11 cellular contexts compared by ENCODE assay signal in genomic region chr11:952406-953385, GRCh38. TPM values are rescaled to one million over a fixed set of nuclear protein-coding genes. Genes with fewer than 3 reads are reported as not detected.
DNase-seq lines count a peak whose midpoint lies in the region; ATAC-seq and TF ChIP-seq lines count a peak whose summit lies in the region.
"Had no signal": no experiment of that assay in that cellular context is flagged by ENCODE, and none has a peak within 500 bp of the region (broad histone marks: within the 10 kb centered on the region; RNA-seq: fewer than 3 reads in every experiment).

No MANE protein-coding gene starts in this region.

- H3K27ac ChIP-seq in cardiac muscle cell (peak overlapping the region; percentile 76), right atrium auricular region (no peak overlapping the region), lung (ENCODE audit: low read depth in 1 of 2, low read length in 1 of 2) (peak overlapping the region in 1 of 2 donors; percentile 71), upper lobe of right lung (no peak overlapping the region), sigmoid colon (peak overlapping the region in 1 of 4 donors; percentile 12)

- TF ChIP-seq EP300 in sigmoid colon (IDR thresholded peaks at IDR 0.05): no peak

- intact Hi-C loops in upper lobe of right lung (cut with DNase I) (no loop called here), sigmoid colon (cut with DNase I) (no loop called here)

- peaks cover 28 to 37% of the 10 kb centered on the region in 2 donors for H3K4me1 Mint-ChIP-seq in effector memory CD8-positive, alpha-beta T cell (ENCODE audit: low read depth in 2 of 2)

- no peaks in the 10 kb centered on the region for H3K9me3 ChIP-seq in cardiac muscle cell (ENCODE audit: low read depth)
- H3K9me3 ChIP-seq in right atrium auricular region: peaks cover 0 to 9% of the 10 kb centered on the region in 2 donors
- H3K9me3 ChIP-seq in lung (ENCODE audit: control insufficient read depth in 2 of 2, insufficient read depth in 1 of 2, low read length in 1 of 2): no peaks in the 10 kb centered on the region
- H3K9me3 ChIP-seq in upper lobe of right lung: no peaks in the 10 kb centered on the region
- H3K9me3 ChIP-seq in sigmoid colon: peaks cover 0 to 2% (median 0%) of the 10 kb centered on the region in 4 donors

- H3K27ac Mint-ChIP-seq in effector memory CD8-positive, alpha-beta T cell: peak overlapping the region; percentile 47 to 55

- H3K4me3 Mint-ChIP-seq in effector memory CD8-positive, alpha-beta T cell: no peak overlapping the region

- H3K36me3 ChIP-seq in cardiac muscle cell: no peaks in the 10 kb centered on the region
- H3K36me3 ChIP-seq in right atrium auricular region: peaks cover 8% of the 10 kb centered on the region
- peaks cover under 1 to 1% of the 10 kb centered on the region in 2 donors for H3K36me3 ChIP-seq in lung (ENCODE audit: control insufficient read depth in 2 of 2, insufficient read depth in 2 of 2, low read length in 2 of 2)
- H3K36me3 ChIP-seq in upper lobe of right lung: peaks cover 5% of the 10 kb centered on the region
- no peaks in the 10 kb centered on the region for H3K36me3 ChIP-seq in sigmoid colon

- H3K9me3 Mint-ChIP-seq in effector memory CD8-positive, alpha-beta T cell: peaks cover 0 to 2% of the 10 kb centered on the region in 2 donors

- no peak for TF ChIP-seq CTCF in cardiac muscle cell (IDR thresholded peaks at IDR 0.05; ENCODE audit: low read depth, low read length)
- no peak for TF ChIP-seq CTCF in right atrium auricular region (IDR thresholded peaks at IDR 0.05)
- TF ChIP-seq CTCF in lung (IDR thresholded peaks at IDR 0.05; ENCODE audit: control extremely low read depth, extremely low read depth): no peak
- TF ChIP-seq CTCF in upper lobe of right lung (IDR thresholded peaks at IDR 0.05): no peak
- no peak for TF ChIP-seq CTCF in sigmoid colon (IDR thresholded peaks at IDR 0.05)

- H3K4me3 ChIP-seq in cardiac muscle cell (no peak overlapping the region), right atrium auricular region (no peak overlapping the region), lung (no peak overlapping the region), upper lobe of right lung (no peak overlapping the region), sigmoid colon (no peak overlapping the region)
- H3K4me3 ChIP-seq: GM12878 had no signal

- ATAC-seq in effector memory CD8-positive, alpha-beta T cell (replicated peaks): no peak
- peak; percentile 81 for ATAC-seq in lung (ENCODE audit: insufficient read depth, low FRiP score)
- peak; percentile 95 for ATAC-seq in upper lobe of right lung
- ATAC-seq: GM12878 had no signal

- no peak for TF ChIP-seq POLR2A in sigmoid colon (IDR thresholded peaks at IDR 0.05)

- DNase-seq in cardiac muscle cell (ENCODE audit: low read depth in 1 of 2, low spot score in 1 of 2) (peak; percentile 38 to 63), right atrium auricular region (ENCODE audit: low spot score) (no peak), lung (ENCODE audit: low spot score) (peak; percentile 77), upper lobe of right lung (no peak), HCEC 1CT (no peak), NCI-H82 treated with DMSO at 0.1 percent for 48 hours (lab: John Stamatoyannopoulos, UW; ENCODE audit: unreplicated experiment) (no peak), sigmoid colon (no peak)
- no peak for DNase-seq in effector memory CD8-positive, alpha-beta T cell
- DNase-seq: activated CD4-positive, alpha-beta T cell treated with anti-CD3 and anti-CD28 coated beads, Interleukin-2, amount 50 U/mL, for 4 hours; NCI-H1105 treated with DMSO at 0.1 percent for 48 hours had no signal

- H3K36me3 Mint-ChIP-seq in effector memory CD8-positive, alpha-beta T cell (ENCODE audit: insufficient read depth): peaks cover 9% of the 10 kb centered on the region

- H3K4me1 ChIP-seq in cardiac muscle cell (ENCODE audit: low read depth) (peaks cover 9% of the 10 kb centered on the region), right atrium auricular region (peaks cover 0 to 26% of the 10 kb centered on the region in 2 donors), lung (ENCODE audit: control insufficient read depth in 2 of 2, insufficient read depth in 2 of 2, low read length in 2 of 2) (peaks cover 0 to 15% of the 10 kb centered on the region in 2 donors), upper lobe of right lung (peaks cover 11% of the 10 kb centered on the region), sigmoid colon (peaks cover 0 to 31% (median 15%) of the 10 kb centered on the region in 4 donors)

- WGBS in lung, 2 donors: 70 to 89% methylated on average over 18 of the region's 18 CpGs
- WGBS in sigmoid colon, 2 donors: 25 to 71% methylated on average over 18 of the region's 18 CpGs

- H3K27me3 Mint-ChIP-seq in effector memory CD8-positive, alpha-beta T cell: no peaks in the 10 kb centered on the region

- H3K27me3 ChIP-seq in cardiac muscle cell (no peaks in the 10 kb centered on the region), right atrium auricular region (no peaks in the 10 kb centered on the region), lung (ENCODE audit: control insufficient read depth, insufficient read depth) (no peaks in the 10 kb centered on the region), upper lobe of right lung (no peaks in the 10 kb centered on the region), sigmoid colon (no peaks in the 10 kb centered on the region)

RNA-seq across cellular contexts. Expression of gene AP2A2, which starts 27.0 kb away (rescaled TPM):
- 54.7 and 77.6 TPM in 2 replicates for total RNA-seq in cardiac muscle cell
- polyA plus RNA-seq in cardiac muscle cell: 47.6 and 67.6 TPM in 2 replicates
- 10 to 100 TPM; 28.8 to 41.7 TPM for total RNA-seq in right atrium auricular region
- total RNA-seq in lung: 10 to 100 TPM; 60.0 to 93.2 TPM
- 10 to 100 TPM; 33.8 to 48.8 TPM for polyA plus RNA-seq in lung
- total RNA-seq in upper lobe of right lung: 92.0 TPM
- total RNA-seq in sigmoid colon: 10 to 100 TPM; 42.6 to 78.4 (median 53.1) TPM
- 10 to 100 TPM; 21.0 to 47.0 (median 31.4) TPM for polyA plus RNA-seq in sigmoid colon

RNA-seq across cellular contexts. Expression of gene CHID1, which starts 42.1 kb away (rescaled TPM):
- 58.1 and 67.7 TPM in 2 replicates for total RNA-seq in cardiac muscle cell
- polyA plus RNA-seq in cardiac muscle cell: 145 and 187 TPM in 2 replicates
- total RNA-seq in right atrium auricular region: 10 to 100 TPM; 46.9 to 78.7 TPM
- total RNA-seq in lung: 10 to 100 TPM; 41.7 to 92.2 TPM
- 10 to 100 TPM; 42.4 to 55.2 TPM for polyA plus RNA-seq in lung
- total RNA-seq in upper lobe of right lung: 52.9 TPM
- 10 to 100 TPM; 45.7 to 52.3 (median 48.0) TPM for total RNA-seq in sigmoid colon
- 10 to 100 TPM; 16.9 to 52.0 (median 18.0) TPM for polyA plus RNA-seq in sigmoid colon

Comparison
In these comparisons a context has a peak if more than half of its experiments do, and no peak if none do; other contexts are left out.
1. DNase-seq: peak in cardiac muscle cell (2 of 2) and lung (single experiment); none in right atrium auricular region (single experiment), effector memory CD8-positive, alpha-beta T cell (0 of 3), upper lobe of right lung (single experiment), HCEC 1CT (single experiment), NCI-H82 treated with DMSO at 0.1 percent for 48 hours (single experiment) and sigmoid colon (single experiment).